ENCODE assay signal across 30 cellular contexts in the genomic region with DNA sequence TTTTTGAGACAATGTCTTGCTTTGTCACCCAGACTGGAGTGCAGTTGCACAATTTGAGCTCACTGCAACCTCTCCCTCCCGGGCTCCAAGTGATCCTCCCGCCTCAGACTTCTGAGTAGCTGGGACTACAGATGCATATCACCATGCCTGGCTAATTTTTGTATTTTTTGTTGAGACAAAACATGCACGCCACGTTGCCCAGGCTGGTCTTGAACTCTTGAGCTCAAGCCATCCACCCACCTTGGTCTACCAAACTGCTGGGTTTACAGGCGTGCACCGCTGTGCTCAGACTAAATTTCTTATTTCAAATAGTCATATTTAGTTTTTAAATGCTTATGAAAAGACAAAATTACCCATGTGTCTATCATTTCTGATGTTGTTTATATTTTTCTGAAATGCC.
"Had no signal": no experiment of that assay in that cellular context is flagged by ENCODE, and none has a peak within 500 bp of the region (broad histone marks: within the 10 kb centered on the region; RNA-seq: fewer than 3 reads in every experiment).

No MANE protein-coding gene starts in this region.

- H3K27ac ChIP-seq: adrenal gland, ascending aorta, body of pancreas, brain microvascular endothelial cell, breast epithelium, cardiac muscle cell had no signal

- H3K4me1 ChIP-seq: adrenal gland, ascending aorta, body of pancreas, breast epithelium had no signal

- H3K27me3 ChIP-seq: adrenal gland, ascending aorta, body of pancreas, brain microvascular endothelial cell, breast epithelium, cardiac muscle cell had no signal

- DNase-seq: activated effector memory CD4-positive, alpha-beta T cell treated with anti-CD3 and anti-CD28 coated beads, Interleukin-2, amount 50 U/mL, for 16 hours; activated effector memory CD4-positive, alpha-beta T cell treated with Interleukin-2 at 50 U/mL for 16 hours; activated gamma-delta T cell; activated gamma-delta T cell treated with Interleukin-2 at 50 U/mL for 16 hours; activated naive CD4-positive, alpha-beta T cell; activated naive CD4-positive, alpha-beta T cell treated with anti-CD3 and anti-CD28 coated beads for 36 hours; activated naive CD4-positive, alpha-beta T cell treated with anti-CD3 and anti-CD28 coated beads, Interleukin-2, amount 10 ng/mL, durations not matched to agents 7 days and 5 days; activated naive CD4-positive, alpha-beta T cell treated with anti-CD3 and anti-CD28 coated beads, Interleukin-2, amount 50 U/mL, for 16 hours; activated naive CD4-positive, alpha-beta T cell treated with Interleukin-2 at 50 U/mL for 16 hours; activated naive CD8-positive, alpha-beta T cell treated with anti-CD3 and anti-CD28 coated beads for 36 hours; activated naive CD8-positive, alpha-beta T cell treated with anti-CD3 and anti-CD28 coated beads, Interleukin-2, amount 10 ng/mL, durations not matched to agents 7 days and 5 days; activated naive CD8-positive, alpha-beta T cell treated with anti-CD3 and anti-CD28 coated beads, Interleukin-2, amount 50 U/mL, for 24 hours; activated T-cell treated with anti-CD3 and anti-CD28 coated beads, Interleukin-2, amount 50 U/mL, for 1 hour; activated T-cell treated with anti-CD3 and anti-CD28 coated beads, Interleukin-2, amount 50 U/mL, for 24 hours; activated T-cell treated with anti-CD3 and anti-CD28 coated beads, Interleukin-2, amount 50 U/mL, for 4 hours; activated T-cell treated with anti-CD3 and anti-CD28 coated beads, Interleukin-2, amount 50 U/mL, for 48 hours; activated T-cell treated with anti-CD3 and anti-CD28 coated beads, Interleukin-2, amount 50 U/mL, for 72 hours; adrenal gland; amniotic stem cell; amygdala; anterior cingulate cortex; aorta; body of pancreas; brain microvascular endothelial cell; caudate nucleus; central memory CD4-positive, alpha-beta T cell; cerebellar nuclear complex had no signal

- H3K36me3 ChIP-seq: adrenal gland, ascending aorta, brain microvascular endothelial cell, breast epithelium, cardiac muscle cell had no signal

- H3K9me3 ChIP-seq: adrenal gland, ascending aorta, body of pancreas had no signal

- H3K4me3 ChIP-seq: adrenal gland, ascending aorta, body of pancreas, breast epithelium, cardiac muscle cell had no signal
